Comparison of ENCODE assay signal across 1 cellular context in genomic region chr11:118091690-118092089, GRCh38.
TF ChIP-seq lines count a peak whose summit lies in the region.

No MANE protein-coding gene starts in this region.

TF ChIP-seq in HepG2, 621 proteins besides CTCF, POLR2A, EP300 and RAD21 (continues in another document):
- TF ChIP-seq ZSCAN21 (CRISPR knock-in tag; IDR thresholded peaks at IDR 0.05; ENCODE audit: borderline replicate concordance) = no peak
- TF ChIP-seq ZSCAN30 (CRISPR knock-in tag; IDR thresholded peaks at IDR 0.05) = no peak
- TF ChIP-seq PAWR (CRISPR knock-in tag; IDR thresholded peaks at IDR 0.05; ENCODE audit: borderline replicate concordance) = no peak
- peak; percentile 11 for TF ChIP-seq ASH2L (IDR thresholded peaks at IDR 0.05; ENCODE audit: insufficient read length, low read depth, low read length)
- no peak for TF ChIP-seq ZNF652 (CRISPR knock-in tag; IDR thresholded peaks at IDR 0.05; ENCODE audit: borderline replicate concordance, low read depth)
- no peak for TF ChIP-seq ZSCAN29 (CRISPR knock-in tag; conservative IDR thresholded peaks at IDR 0.05)
- no peak for TF ChIP-seq SOX13 (IDR thresholded peaks at IDR 0.05)
- peak in 1 of 2 experiments; percentile 43; a peak in 1 of 4 replicates for TF ChIP-seq SOX13 (CRISPR knock-in tag; conservative IDR thresholded peaks at IDR 0.05 in 1 of 2, IDR thresholded peaks at IDR 0.05 in 1 of 2)
- TF ChIP-seq RARA (CRISPR knock-in tag; IDR thresholded peaks at IDR 0.05) = 0 out of 2 replicates have a peak, but pooled peaks have one; percentile 25
- TF ChIP-seq, protein P1, sequence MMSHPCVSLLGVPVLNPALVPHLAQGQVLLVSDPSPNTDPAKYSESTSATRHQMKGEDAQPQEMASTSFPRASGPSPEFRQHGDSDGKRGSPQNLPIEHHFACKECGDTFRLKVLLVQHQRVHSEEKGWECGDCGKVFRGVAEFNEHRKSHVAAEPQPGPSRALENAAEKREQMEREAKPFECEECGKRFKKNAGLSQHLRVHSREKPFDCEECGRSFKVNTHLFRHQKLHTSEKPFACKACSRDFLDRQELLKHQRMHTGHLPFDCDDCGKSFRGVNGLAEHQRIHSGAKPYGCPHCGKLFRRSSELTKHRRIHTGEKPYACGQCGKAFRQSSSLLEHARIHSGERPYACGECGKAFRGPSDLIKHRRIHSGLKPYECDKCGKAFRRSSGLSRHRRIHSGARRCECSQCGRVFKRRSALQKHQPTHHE (CRISPR knock-in tag; IDR thresholded peaks at IDR 0.05; ENCODE audit: borderline replicate concordance) = no peak
- TF ChIP-seq PHF8 (CRISPR knock-in tag; IDR thresholded peaks at IDR 0.05) = no peak
- TF ChIP-seq SUZ12 (IDR thresholded peaks at IDR 0.05; ENCODE audit: low read depth, low read length) = no peak
- TF ChIP-seq FOXA1 (IDR thresholded peaks at IDR 0.05) = no peak
- no peak for TF ChIP-seq FOXA1 (CRISPR knock-in tag; IDR thresholded peaks at IDR 0.05)
- no peak for TF ChIP-seq MBNL3 (CRISPR knock-in tag; conservative IDR thresholded peaks at IDR 0.05)
- no peak for TF ChIP-seq NR1H2 (CRISPR knock-in tag; IDR thresholded peaks at IDR 0.05; ENCODE audit: borderline replicate concordance, low read depth)
- TF ChIP-seq, protein P2, sequence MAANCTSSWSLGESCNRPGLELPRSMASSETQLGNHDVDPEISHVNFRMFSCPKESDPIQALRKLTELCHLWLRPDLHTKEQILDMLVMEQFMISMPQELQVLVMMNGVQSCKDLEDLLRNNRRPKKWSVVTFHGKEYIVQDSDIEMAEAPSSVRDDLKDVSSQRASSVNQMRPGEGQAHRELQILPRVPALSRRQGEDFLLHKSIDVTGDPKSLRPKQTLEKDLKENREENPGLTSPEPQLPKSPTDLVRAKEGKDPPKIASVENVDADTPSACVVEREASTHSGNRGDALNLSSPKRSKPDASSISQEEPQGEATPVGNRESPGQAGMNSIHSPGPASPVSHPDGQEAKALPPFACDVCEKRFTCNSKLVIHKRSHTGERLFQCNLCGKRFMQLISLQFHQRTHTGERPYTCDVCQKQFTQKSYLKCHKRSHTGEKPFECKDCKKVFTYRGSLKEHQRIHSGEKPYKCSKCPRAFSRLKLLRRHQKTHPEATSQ (CRISPR knock-in tag; IDR thresholded peaks at IDR 0.05; ENCODE audit: borderline replicate concordance) = no peak
- no peak for TF ChIP-seq ZNF382 (CRISPR knock-in tag; IDR thresholded peaks at IDR 0.05; ENCODE audit: borderline replicate concordance)
- TF ChIP-seq, protein P3, sequence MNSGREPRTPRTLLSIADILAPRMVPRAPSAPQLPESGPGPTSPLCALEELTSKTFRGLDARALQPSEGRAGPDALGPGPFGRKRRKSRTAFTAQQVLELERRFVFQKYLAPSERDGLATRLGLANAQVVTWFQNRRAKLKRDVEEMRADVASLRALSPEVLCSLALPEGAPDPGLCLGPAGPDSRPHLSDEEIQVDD (CRISPR knock-in tag; IDR thresholded peaks at IDR 0.05; ENCODE audit: borderline replicate concordance) = no peak
- TF ChIP-seq ZNF33A (CRISPR knock-in tag; IDR thresholded peaks at IDR 0.05; ENCODE audit: borderline replicate concordance) = no peak
- peak; percentile 67; the same call in 1 of the 2 replicates for TF ChIP-seq ZNF644 (CRISPR knock-in tag; IDR thresholded peaks at IDR 0.05; ENCODE audit: low read depth)
- TF ChIP-seq ZFY (CRISPR knock-in tag; IDR thresholded peaks at IDR 0.05) = no peak
- TF ChIP-seq, protein P4, sequence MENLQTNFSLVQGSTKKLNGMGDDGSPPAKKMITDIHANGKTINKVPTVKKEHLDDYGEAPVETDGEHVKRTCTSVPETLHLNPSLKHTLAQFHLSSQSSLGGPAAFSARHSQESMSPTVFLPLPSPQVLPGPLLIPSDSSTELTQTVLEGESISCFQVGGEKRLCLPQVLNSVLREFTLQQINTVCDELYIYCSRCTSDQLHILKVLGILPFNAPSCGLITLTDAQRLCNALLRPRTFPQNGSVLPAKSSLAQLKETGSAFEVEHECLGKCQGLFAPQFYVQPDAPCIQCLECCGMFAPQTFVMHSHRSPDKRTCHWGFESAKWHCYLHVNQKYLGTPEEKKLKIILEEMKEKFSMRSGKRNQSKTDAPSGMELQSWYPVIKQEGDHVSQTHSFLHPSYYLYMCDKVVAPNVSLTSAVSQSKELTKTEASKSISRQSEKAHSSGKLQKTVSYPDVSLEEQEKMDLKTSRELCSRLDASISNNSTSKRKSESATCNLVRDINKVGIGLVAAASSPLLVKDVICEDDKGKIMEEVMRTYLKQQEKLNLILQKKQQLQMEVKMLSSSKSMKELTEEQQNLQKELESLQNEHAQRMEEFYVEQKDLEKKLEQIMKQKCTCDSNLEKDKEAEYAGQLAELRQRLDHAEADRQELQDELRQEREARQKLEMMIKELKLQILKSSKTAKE (CRISPR knock-in tag; IDR thresholded peaks at IDR 0.05; ENCODE audit: borderline replicate concordance) = 0 out of 2 replicates have a peak, but pooled peaks have one; percentile 12
- TF ChIP-seq ZBTB7B (CRISPR knock-in tag; IDR thresholded peaks at IDR 0.05) = no peak
- TF ChIP-seq ZNF101 (CRISPR knock-in tag; IDR thresholded peaks at IDR 0.05; ENCODE audit: borderline replicate concordance, low read depth) = no peak
- TF ChIP-seq, protein P5, sequence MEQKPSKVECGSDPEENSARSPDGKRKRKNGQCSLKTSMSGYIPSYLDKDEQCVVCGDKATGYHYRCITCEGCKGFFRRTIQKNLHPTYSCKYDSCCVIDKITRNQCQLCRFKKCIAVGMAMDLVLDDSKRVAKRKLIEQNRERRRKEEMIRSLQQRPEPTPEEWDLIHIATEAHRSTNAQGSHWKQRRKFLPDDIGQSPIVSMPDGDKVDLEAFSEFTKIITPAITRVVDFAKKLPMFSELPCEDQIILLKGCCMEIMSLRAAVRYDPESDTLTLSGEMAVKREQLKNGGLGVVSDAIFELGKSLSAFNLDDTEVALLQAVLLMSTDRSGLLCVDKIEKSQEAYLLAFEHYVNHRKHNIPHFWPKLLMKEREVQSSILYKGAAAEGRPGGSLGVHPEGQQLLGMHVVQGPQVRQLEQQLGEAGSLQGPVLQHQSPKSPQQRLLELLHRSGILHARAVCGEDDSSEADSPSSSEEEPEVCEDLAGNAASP (CRISPR knock-in tag; IDR thresholded peaks at IDR 0.05; ENCODE audit: borderline replicate concordance) = peak; percentile 70; the same call in 1 of the 2 replicates
- peak; percentile 7; the same call in 1 of the 2 replicates for TF ChIP-seq BCL6 (CRISPR knock-in tag; IDR thresholded peaks at IDR 0.05)
- no peak for TF ChIP-seq PITX1 (CRISPR knock-in tag; IDR thresholded peaks at IDR 0.05)
- no peak for TF ChIP-seq TP53 (CRISPR knock-in tag; conservative IDR thresholded peaks at IDR 0.05)
- peak; percentile 44; the same call in 1 of the 2 replicates for TF ChIP-seq ARID5B (CRISPR knock-in tag; IDR thresholded peaks at IDR 0.05)
- no peak for TF ChIP-seq ZNF430 (CRISPR knock-in tag; IDR thresholded peaks at IDR 0.05)
- TF ChIP-seq RCOR2 (CRISPR knock-in tag; IDR thresholded peaks at IDR 0.05) = 0 out of 2 replicates have a peak, but pooled peaks have one; percentile 31
- TF ChIP-seq, protein P6, sequence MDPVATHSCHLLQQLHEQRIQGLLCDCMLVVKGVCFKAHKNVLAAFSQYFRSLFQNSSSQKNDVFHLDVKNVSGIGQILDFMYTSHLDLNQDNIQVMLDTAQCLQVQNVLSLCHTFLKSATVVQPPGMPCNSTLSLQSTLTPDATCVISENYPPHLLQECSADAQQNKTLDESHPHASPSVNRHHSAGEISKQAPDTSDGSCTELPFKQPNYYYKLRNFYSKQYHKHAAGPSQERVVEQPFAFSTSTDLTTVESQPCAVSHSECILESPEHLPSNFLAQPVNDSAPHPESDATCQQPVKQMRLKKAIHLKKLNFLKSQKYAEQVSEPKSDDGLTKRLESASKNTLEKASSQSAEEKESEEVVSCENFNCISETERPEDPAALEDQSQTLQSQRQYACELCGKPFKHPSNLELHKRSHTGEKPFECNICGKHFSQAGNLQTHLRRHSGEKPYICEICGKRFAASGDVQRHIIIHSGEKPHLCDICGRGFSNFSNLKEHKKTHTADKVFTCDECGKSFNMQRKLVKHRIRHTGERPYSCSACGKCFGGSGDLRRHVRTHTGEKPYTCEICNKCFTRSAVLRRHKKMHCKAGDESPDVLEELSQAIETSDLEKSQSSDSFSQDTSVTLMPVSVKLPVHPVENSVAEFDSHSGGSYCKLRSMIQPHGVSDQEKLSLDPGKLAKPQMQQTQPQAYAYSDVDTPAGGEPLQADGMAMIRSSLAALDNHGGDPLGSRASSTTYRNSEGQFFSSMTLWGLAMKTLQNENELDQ (CRISPR knock-in tag; IDR thresholded peaks at IDR 0.05; ENCODE audit: borderline replicate concordance) = no peak
- no peak for TF ChIP-seq SRSF1 (optimal IDR thresholded peaks at IDR 0.05; ENCODE audit: low read depth, low read length)
- TF ChIP-seq MAFF (IDR thresholded peaks at IDR 0.05; ENCODE audit: low read depth, low read length) = no peak
- no peak for TF ChIP-seq PREB (CRISPR knock-in tag; IDR thresholded peaks at IDR 0.05)
- TF ChIP-seq KAT2B (IDR thresholded peaks at IDR 0.05; ENCODE audit: borderline replicate concordance, low read depth, low read length) = no peak
- 0 out of 2 replicates have a peak, but pooled peaks have one; percentile 27 for TF ChIP-seq PAXIP1 (CRISPR knock-in tag; conservative IDR thresholded peaks at IDR 0.05)
- TF ChIP-seq KDM3A (CRISPR knock-in tag; IDR thresholded peaks at IDR 0.05; ENCODE audit: low read depth) = no peak
- TF ChIP-seq TBL1XR1 (IDR thresholded peaks at IDR 0.05; ENCODE audit: borderline replicate concordance, low read length, partially characterized antibody) = no peak
